8 cellular contexts compared by ENCODE assay signal in the genomic region with DNA sequence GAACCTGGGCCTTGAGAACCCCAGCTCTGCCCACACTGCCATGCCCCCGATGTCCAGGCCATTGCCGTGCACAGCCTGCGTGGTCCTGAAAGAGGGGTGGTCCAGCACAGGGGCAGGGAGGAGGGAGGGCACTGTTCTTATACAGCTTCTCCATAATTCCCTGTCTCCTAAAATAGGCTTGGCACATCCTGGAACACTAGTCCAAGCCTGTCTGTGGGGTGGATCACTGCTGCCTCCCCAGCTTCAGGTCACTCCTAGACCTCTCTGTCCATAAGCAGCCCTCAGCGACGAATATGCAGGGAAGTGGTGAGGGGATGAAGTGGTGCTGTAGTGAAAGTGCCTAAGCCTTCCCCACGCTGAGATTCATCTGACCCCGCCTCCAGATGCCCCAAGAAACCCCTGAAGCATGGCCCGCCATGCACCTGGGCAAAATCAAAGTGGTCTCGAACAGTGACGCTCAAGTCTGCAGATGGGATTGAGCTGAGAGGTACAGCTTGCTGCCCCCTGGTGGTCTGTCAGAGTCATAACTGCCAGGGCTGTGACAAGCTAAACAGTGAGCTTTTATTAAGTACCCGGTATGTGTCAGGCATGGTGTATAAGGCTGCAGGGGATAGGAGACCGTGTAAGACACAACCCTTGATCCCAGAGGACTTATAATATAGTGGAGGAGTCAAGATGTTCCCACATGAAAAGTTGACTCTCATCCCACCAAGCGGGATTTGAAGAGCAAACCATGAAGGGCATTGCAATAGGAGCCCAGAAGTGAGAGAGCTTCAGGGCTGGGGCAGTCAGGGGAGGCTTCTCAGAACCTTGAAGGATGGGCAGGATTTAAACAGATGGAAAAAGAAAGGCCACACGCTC.
DNase-seq lines count a peak whose midpoint lies in the region; ATAC-seq and TF ChIP-seq lines count a peak whose summit lies in the region.

No MANE protein-coding gene starts in this region.

- H3K27ac Mint-ChIP-seq in activated CD4-positive, alpha-beta T cell treated with anti-CD3 and anti-CD28 coated beads, Interleukin-2, amount 10 ng/mL, durations not matched to agents 24 days and 14 days, result no peak overlapping the region

- WGBS in lung, 2 donors, result 41 to 45% methylated on average over 14 of the region's 14 CpGs

- H3K4me3 ChIP-seq in lung, result no peak overlapping the region

- ATAC-seq in GM19043 (IDR thresholded peaks at IDR 0.05; ENCODE audit: low read depth, unreplicated experiment) (peak; percentile 60), HG03442 (IDR thresholded peaks at IDR 0.05; ENCODE audit: unreplicated experiment) (peak; percentile 67), lung (ENCODE audit: insufficient read depth, low FRiP score) (peak; percentile 69)

- H3K36me3 ChIP-seq in lung (ENCODE audit: control insufficient read depth in 2 of 2, insufficient read depth in 2 of 2, low read length in 2 of 2), result no peaks in the 10 kb centered on the region

- intact Hi-C loops in activated CD4-positive, alpha-beta T cell treated with anti-CD3 and anti-CD28 coated beads, Interleukin-2, amount 10 ng/mL, durations not matched to agents 24 days and 14 days (cut with micrococcal nuclease), result loop anchor here (1.0 kb wide), 1 partner anchor 103 kb away; no protein-coding TSS in a partner anchor

- H3K9me3 Mint-ChIP-seq in activated CD4-positive, alpha-beta T cell treated with anti-CD3 and anti-CD28 coated beads, Interleukin-2, amount 10 ng/mL, durations not matched to agents 24 days and 14 days, result no peaks in the 10 kb centered on the region

- H3K4me1 Mint-ChIP-seq in activated CD4-positive, alpha-beta T cell treated with anti-CD3 and anti-CD28 coated beads, Interleukin-2, amount 10 ng/mL, durations not matched to agents 24 days and 14 days, result peaks cover 8% of the 10 kb centered on the region

- no peak overlapping the region for H3K4me3 Mint-ChIP-seq in activated CD4-positive, alpha-beta T cell treated with anti-CD3 and anti-CD28 coated beads, Interleukin-2, amount 10 ng/mL, durations not matched to agents 24 days and 14 days

- H3K27me3 Mint-ChIP-seq in activated CD4-positive, alpha-beta T cell treated with anti-CD3 and anti-CD28 coated beads, Interleukin-2, amount 10 ng/mL, durations not matched to agents 24 days and 14 days, result peaks cover 1% of the 10 kb centered on the region

- no peaks in the 10 kb centered on the region for H3K27me3 ChIP-seq in lung (ENCODE audit: control insufficient read depth, insufficient read depth)

- H3K9me3 ChIP-seq in lung (ENCODE audit: control insufficient read depth in 2 of 2, insufficient read depth in 1 of 2, low read length in 1 of 2), result no peaks in the 10 kb centered on the region

- DNase-seq in AG20443 (ENCODE audit: low spot score), result peak; percentile 76
- DNase-seq in NCI-H510A (lab: John Stamatoyannopoulos, UW), result peak; percentile 22
- DNase-seq in activated CD4-positive, alpha-beta T cell treated with anti-CD3 and anti-CD28 coated beads, Interleukin-2, amount 10 ng/mL, durations not matched to agents 24 days and 14 days, result peak; percentile 88
- DNase-seq in dedifferentiated amniotic fluid mesenchymal stem cell (ENCODE audit: extremely low spot score), result peak; percentile 66
- peak; percentile 45 for DNase-seq in lung (ENCODE audit: low spot score)
- DNase-seq in stimulated activated CD8-positive, alpha-beta memory T cell treated with anti-CD3 and anti-CD28 coated beads, Interleukin-12 subunit alpha, Interleukin-12 subunit beta, amount 100 ng/mL, for 4 hours (ENCODE audit: low read depth), result peak; percentile 34

- TF ChIP-seq CTCF in lung (IDR thresholded peaks at IDR 0.05; ENCODE audit: control extremely low read depth, extremely low read depth), result peak; percentile 81

- no peak overlapping the region for H3K27ac ChIP-seq in lung (ENCODE audit: low read depth in 1 of 2, low read length in 1 of 2)

- no peaks in the 10 kb centered on the region for H3K4me1 ChIP-seq in lung (ENCODE audit: control insufficient read depth in 2 of 2, insufficient read depth in 2 of 2, low read length in 2 of 2)

- H3K36me3 Mint-ChIP-seq in activated CD4-positive, alpha-beta T cell treated with anti-CD3 and anti-CD28 coated beads, Interleukin-2, amount 10 ng/mL, durations not matched to agents 24 days and 14 days (ENCODE audit: low read depth), result no peaks in the 10 kb centered on the region

Comparison
In these comparisons a context has a peak if more than half of its experiments do, and no peak if none do; other contexts are left out.
1. DNase-seq: peak in every context shown above with its lines; median percentile 88 in activated CD4-positive, alpha-beta T cell treated with anti-CD3 and anti-CD28 coated beads, Interleukin-2, amount 10 ng/mL, durations not matched to agents 24 days and 14 days; 76 in AG20443; 66 in dedifferentiated amniotic fluid mesenchymal stem cell; 45 in lung; 34 in stimulated activated CD8-positive, alpha-beta memory T cell treated with anti-CD3 and anti-CD28 coated beads, Interleukin-12 subunit alpha, Interleukin-12 subunit beta, amount 100 ng/mL, for 4 hours; 22 in NCI-H510A.